Comparison of ENCODE assay signal across 1 cellular context in genomic region chr7:5822742-5823503, GRCh38.
TF ChIP-seq lines count a peak whose summit lies in the region.

No MANE protein-coding gene starts in this region.

TF ChIP-seq in K562, 482 proteins besides CTCF, POLR2A, EP300 and RAD21 (continued from another document and continues in another):
- TF ChIP-seq ZNF77 (CRISPR knock-in tag; IDR thresholded peaks at IDR 0.05) (no peak), ZNF511 (CRISPR knock-in tag; IDR thresholded peaks at IDR 0.05) (peak; percentile 26; the same call in 1 of the 2 replicates), TFE3 (CRISPR knock-in tag; IDR thresholded peaks at IDR 0.05) (peak; percentile 88), FUS (optimal IDR thresholded peaks at IDR 0.05; ENCODE audit: low read depth, low read length) (no peak), MTA3 (IDR thresholded peaks at IDR 0.05; ENCODE audit: borderline replicate concordance) (0 out of 2 replicates have a peak, but pooled peaks have one; percentile 37), ARID1B (IDR thresholded peaks at IDR 0.05) (peak; percentile 37), NR2C1 (IDR thresholded peaks at IDR 0.05) (no peak; the same call in 1 of the 2 replicates), NR2C1 (tag; IDR thresholded peaks at IDR 0.05) (0 out of 2 replicates have a peak, but pooled peaks have one; percentile 8), CBFA2T2 (conservative IDR thresholded peaks at IDR 0.05) (peak; percentile 75), ZBTB26 (CRISPR knock-in tag; IDR thresholded peaks at IDR 0.05) (no peak), NONO (IDR thresholded peaks at IDR 0.05; ENCODE audit: low read depth in 2 of 2, low read length in 1 of 2) (peak in 1 of 2 experiments; percentile 96; a peak in 2 of 4 replicates), MAX (CRISPR knock-in tag; IDR thresholded peaks at IDR 0.05) (peak; percentile 82), RFX5 (IDR thresholded peaks at IDR 0.05; ENCODE audit: low read depth, low read length) (no peak), FOSL1 (tag; conservative IDR thresholded peaks at IDR 0.05) (peak; percentile 60), YY1 (IDR thresholded peaks at IDR 0.05; ENCODE audit: borderline replicate concordance in 1 of 3, control insufficient read depth in 1 of 3, extremely low read depth in 1 of 3, insufficient read depth in 3 of 3, insufficient read length in 1 of 3, insufficient replicate concordance in 2 of 3, low read depth in 1 of 3, low read length in 2 of 3) (peak; percentile 53 to 94 (median 93)), MAZ (CRISPR knock-in tag; conservative IDR thresholded peaks at IDR 0.05 in 1 of 2, IDR thresholded peaks at IDR 0.05 in 1 of 2) (peak; percentile 4 to 35; a peak in 3 of 4 replicates), CEBPZ (IDR thresholded peaks at IDR 0.05; ENCODE audit: borderline replicate concordance, low read depth, low read length) (no peak), THAP12 (CRISPR knock-in tag; IDR thresholded peaks at IDR 0.05) (no peak), EGR1 (conservative IDR thresholded peaks at IDR 0.05) (no peak), CGGBP1 (CRISPR knock-in tag; IDR thresholded peaks at IDR 0.05) (no peak), GABPB1 (CRISPR knock-in tag; IDR thresholded peaks at IDR 0.05) (peak; percentile 95), SNAPC5 (CRISPR knock-in tag; IDR thresholded peaks at IDR 0.05) (no peak), FOXK2 (conservative IDR thresholded peaks at IDR 0.05 in 1 of 2, IDR thresholded peaks at IDR 0.05 in 1 of 2; ENCODE audit: low read depth in 2 of 2) (peak; percentile 87 to 98), SPI1 (IDR thresholded peaks at IDR 0.05; ENCODE audit: borderline replicate concordance, low read depth, low read length) (0 out of 2 replicates have a peak, but pooled peaks have one; percentile 15), CREB1 (IDR thresholded peaks at IDR 0.05) (peak; percentile 28), CREB1 (CRISPR knock-in tag; IDR thresholded peaks at IDR 0.05) (peak; percentile 74; the same call in 1 of the 2 replicates), SIN3B (IDR thresholded peaks at IDR 0.05; ENCODE audit: low read depth) (no peak), ARHGAP35 (IDR thresholded peaks at IDR 0.05; ENCODE audit: partially characterized antibody) (no peak), ZKSCAN8 (CRISPR knock-in tag; IDR thresholded peaks at IDR 0.05) (0 out of 2 replicates have a peak, but pooled peaks have one; percentile 50), SFPQ (IDR thresholded peaks at IDR 0.05; ENCODE audit: low read depth, low read length) (no peak), ZNF584 (CRISPR knock-in tag; IDR thresholded peaks at IDR 0.05; ENCODE audit: low read depth) (no peak), RBM17 (IDR thresholded peaks at IDR 0.05; ENCODE audit: borderline replicate concordance, low read depth, low read length) (no peak), ZNF124 (CRISPR knock-in tag; IDR thresholded peaks at IDR 0.05) (no peak), SETDB1 (IDR thresholded peaks at IDR 0.05; ENCODE audit: low read length) (no peak), ERF (CRISPR knock-in tag; IDR thresholded peaks at IDR 0.05) (no peak), RFX7 (CRISPR knock-in tag; IDR thresholded peaks at IDR 0.05) (no peak), RBM22 (IDR thresholded peaks at IDR 0.05; ENCODE audit: low read depth, low read length, poor library complexity, severe bottlenecking) (no peak), ELF2 (CRISPR knock-in tag; IDR thresholded peaks at IDR 0.05) (peak; percentile 74; the same call in 1 of the 2 replicates), ZNF395 (CRISPR knock-in tag; IDR thresholded peaks at IDR 0.05) (peak; percentile 89), REST (CRISPR knock-in tag; IDR thresholded peaks at IDR 0.05; ENCODE audit: low read depth) (no peak), ZNF354B (CRISPR knock-in tag; IDR thresholded peaks at IDR 0.05) (no peak), SOX6 (IDR thresholded peaks at IDR 0.05) (peak; percentile 90), COPS2 (conservative IDR thresholded peaks at IDR 0.05) (no peak), STAG1 (CRISPR knock-in tag; IDR thresholded peaks at IDR 0.05; ENCODE audit: borderline replicate concordance) (no peak)
